In the genomic region with DNA sequence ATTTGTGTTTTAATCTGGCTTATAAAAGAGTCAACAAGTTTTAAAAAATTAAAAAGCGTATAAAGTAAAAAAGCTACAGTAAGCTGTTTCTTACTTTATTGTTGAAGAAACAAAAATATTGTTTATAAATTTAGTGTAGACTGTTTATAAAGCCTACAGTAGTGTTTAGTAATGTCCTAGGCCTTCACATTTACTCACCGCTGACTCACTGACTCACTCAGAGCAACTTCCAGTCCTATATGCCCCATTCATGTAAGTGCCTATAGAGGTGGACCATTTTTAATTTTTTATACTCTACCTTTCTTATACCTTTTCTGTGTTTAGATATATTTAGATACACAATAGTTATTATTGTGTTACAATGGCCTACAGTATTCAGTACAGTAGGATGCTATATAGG, we compare ENCODE assay signal across 20 cellular contexts. TPM values are rescaled to one million over a fixed set of nuclear protein-coding genes. Genes with fewer than 3 reads are reported as not detected.
DNase-seq lines count a peak whose midpoint lies in the region; ATAC-seq, FAIRE-seq and TF ChIP-seq lines count a peak whose summit lies in the region.
"Had no signal": no experiment of that assay in that cellular context is flagged by ENCODE, and none has a peak within 500 bp of the region (broad histone marks: within the 10 kb centered on the region; RNA-seq: fewer than 3 reads in every experiment).

No MANE protein-coding gene starts in this region.

- H3K4me3 ChIP-seq in bronchial epithelial cell (ENCODE audit: low read depth, low read length) = no peak overlapping the region
- H3K4me3 ChIP-seq in uterus = no peak overlapping the region
- H3K4me3 ChIP-seq: GM23338 had no signal

- intact Hi-C loops in uterus (cut with DNase I; ENCODE audit: low total_unique reads) = no loop called here

- FAIRE-seq in bronchial epithelial cell (lab: Jason Lieb, UNC) = no peak
- FAIRE-seq: D721Med, HepG2, HTR-8/SVneo had no signal

- H3K27me3 ChIP-seq in bronchial epithelial cell (ENCODE audit: control insufficient read depth, insufficient read depth, low read length) = no peaks in the 10 kb centered on the region
- peaks cover 6% of the 10 kb centered on the region for H3K27me3 ChIP-seq in foreskin keratinocyte
- H3K27me3 ChIP-seq in uterus = no peaks in the 10 kb centered on the region

- no peaks in the 10 kb centered on the region for H3K9me3 ChIP-seq in uterus

- ATAC-seq in foreskin keratinocyte = peak; percentile 46
- ATAC-seq: GM23338, HepG2 had no signal

- peak; percentile 56 for DNase-seq in H4 (ENCODE audit: low spot score)
- peak; percentile 51 for DNase-seq in RKO (ENCODE audit: low spot score)
- peak; percentile 62 for DNase-seq in bronchial epithelial cell (ENCODE audit: low read depth)
- DNase-seq in foreskin keratinocyte = no peak
- DNase-seq in HCEC 1CT = no peak
- DNase-seq in uterus = no peak
- DNase-seq in COR-L47 (lab: John Stamatoyannopoulos, UW) = no peak
- DNase-seq in COLO829 (ENCODE audit: low spot score) = no peak
- DNase-seq: C1 segment of cervical spinal cord; CD4-positive, alpha-beta T cell; DMS153; DMS79 treated with DMSO at 0.1 percent for 48 hours; GF-D8; H9; HFFc6 had no signal

- H3K4me1 ChIP-seq in foreskin keratinocyte (no peaks in the 10 kb centered on the region), uterus (no peaks in the 10 kb centered on the region)

- no peak for TF ChIP-seq POLR2A in uterus (IDR thresholded peaks at IDR 0.05)

- no peak overlapping the region for H3K27ac ChIP-seq in foreskin keratinocyte
- no peak overlapping the region for H3K27ac ChIP-seq in uterus

- TF ChIP-seq CTCF in bronchial epithelial cell (IDR thresholded peaks at IDR 0.05; ENCODE audit: insufficient read depth, low read length, severe bottlenecking) = no peak
- TF ChIP-seq CTCF in foreskin keratinocyte (conservative IDR thresholded peaks at IDR 0.05) = no peak
- TF ChIP-seq CTCF in uterus (IDR thresholded peaks at IDR 0.05) = no peak

- H3K36me3 ChIP-seq in bronchial epithelial cell (ENCODE audit: control insufficient read depth, insufficient read depth, low read length) (no peaks in the 10 kb centered on the region), uterus (no peaks in the 10 kb centered on the region)

RNA-seq across cellular contexts. Expression of gene MPPED2, which starts 12.2 kb away (rescaled TPM):
- total RNA-seq in H4 (2014; rRNA removed; shearing (Covaris generic)) = 1.8 and 3.5 TPM in 2 replicates
- not detected in 2 replicates for total RNA-seq in bronchial epithelial cell
- total RNA-seq in foreskin keratinocyte = not detected in 2 replicates
- polyA plus RNA-seq in foreskin keratinocyte = not detected in 2 replicates
- total RNA-seq in uterus = 10 to 100 TPM in 2 of 4 donors, 1 to 10 TPM in 1, under 1 TPM in 1; 0.51 to 19.5 (median 9.3) TPM
- total RNA-seq: A172, HepG2, HFFc6 had no signal
- polyA plus RNA-seq: HepG2 had no signal

Comparison
In these comparisons a context has a peak if more than half of its experiments do, and no peak if none do; other contexts are left out.
1. DNase-seq: peak in H4 (single experiment), RKO (single experiment) and bronchial epithelial cell (single experiment); none in foreskin keratinocyte (0 of 2), HCEC 1CT (single experiment), uterus (0 of 2), COR-L47 (single experiment) and COLO829 (single experiment).